Comparison of ENCODE assay signal across 1 cellular context in the genomic region with DNA sequence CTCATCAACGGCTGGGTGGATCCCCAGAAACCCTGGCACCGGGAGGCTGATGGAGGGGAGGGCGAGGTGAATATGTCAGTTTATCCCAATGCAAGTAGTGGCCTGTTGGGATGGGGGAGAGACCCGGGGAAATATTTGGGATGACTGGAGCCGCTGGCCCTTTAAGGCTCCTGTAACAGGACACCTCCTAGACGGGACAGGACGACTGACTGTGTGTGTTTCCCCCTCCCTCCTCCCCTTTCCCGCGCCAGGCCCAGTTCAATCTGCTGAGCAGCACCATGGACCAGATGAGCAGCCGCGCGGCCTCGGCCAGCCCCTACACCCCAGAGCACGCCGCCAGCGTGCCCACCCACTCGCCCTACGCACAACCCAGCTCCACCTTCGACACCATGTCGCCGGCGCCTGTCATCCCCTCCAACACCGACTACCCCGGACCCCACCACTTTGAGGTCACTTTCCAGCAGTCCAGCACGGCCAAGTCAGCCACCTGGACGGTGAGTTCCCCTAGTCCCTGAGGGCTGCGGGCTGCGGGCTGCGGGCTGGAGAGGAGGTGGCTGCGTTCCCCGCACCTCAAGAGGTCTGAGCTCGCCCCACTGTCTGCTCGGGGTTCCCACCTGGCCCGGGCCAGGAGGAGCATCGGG.
TF ChIP-seq lines count a peak whose summit lies in the region.

No MANE protein-coding gene starts in this region.

TF ChIP-seq in GM23338, 12 proteins besides CTCF, POLR2A, EP300 and RAD21:
- TF ChIP-seq EZH2 (IDR thresholded peaks at IDR 0.05; ENCODE audit: low read depth, unreplicated experiment) (no peak), ZNF114 (CRISPR knock-in tag; IDR thresholded peaks at IDR 0.05) (no peak), NANOG (IDR thresholded peaks at IDR 0.05; ENCODE audit: borderline replicate concordance) (no peak)
- TF ChIP-seq, protein P1, sequence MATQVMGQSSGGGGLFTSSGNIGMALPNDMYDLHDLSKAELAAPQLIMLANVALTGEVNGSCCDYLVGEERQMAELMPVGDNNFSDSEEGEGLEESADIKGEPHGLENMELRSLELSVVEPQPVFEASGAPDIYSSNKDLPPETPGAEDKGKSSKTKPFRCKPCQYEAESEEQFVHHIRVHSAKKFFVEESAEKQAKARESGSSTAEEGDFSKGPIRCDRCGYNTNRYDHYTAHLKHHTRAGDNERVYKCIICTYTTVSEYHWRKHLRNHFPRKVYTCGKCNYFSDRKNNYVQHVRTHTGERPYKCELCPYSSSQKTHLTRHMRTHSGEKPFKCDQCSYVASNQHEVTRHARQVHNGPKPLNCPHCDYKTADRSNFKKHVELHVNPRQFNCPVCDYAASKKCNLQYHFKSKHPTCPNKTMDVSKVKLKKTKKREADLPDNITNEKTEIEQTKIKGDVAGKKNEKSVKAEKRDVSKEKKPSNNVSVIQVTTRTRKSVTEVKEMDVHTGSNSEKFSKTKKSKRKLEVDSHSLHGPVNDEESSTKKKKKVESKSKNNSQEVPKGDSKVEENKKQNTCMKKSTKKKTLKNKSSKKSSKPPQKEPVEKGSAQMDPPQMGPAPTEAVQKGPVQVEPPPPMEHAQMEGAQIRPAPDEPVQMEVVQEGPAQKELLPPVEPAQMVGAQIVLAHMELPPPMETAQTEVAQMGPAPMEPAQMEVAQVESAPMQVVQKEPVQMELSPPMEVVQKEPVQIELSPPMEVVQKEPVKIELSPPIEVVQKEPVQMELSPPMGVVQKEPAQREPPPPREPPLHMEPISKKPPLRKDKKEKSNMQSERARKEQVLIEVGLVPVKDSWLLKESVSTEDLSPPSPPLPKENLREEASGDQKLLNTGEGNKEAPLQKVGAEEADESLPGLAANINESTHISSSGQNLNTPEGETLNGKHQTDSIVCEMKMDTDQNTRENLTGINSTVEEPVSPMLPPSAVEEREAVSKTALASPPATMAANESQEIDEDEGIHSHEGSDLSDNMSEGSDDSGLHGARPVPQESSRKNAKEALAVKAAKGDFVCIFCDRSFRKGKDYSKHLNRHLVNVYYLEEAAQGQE (IDR thresholded peaks at IDR 0.05; ENCODE audit: unreplicated experiment): peak; percentile 28
TF ChIP-seq in GM23338: peak in this region for 1.
